In the genomic region with DNA sequence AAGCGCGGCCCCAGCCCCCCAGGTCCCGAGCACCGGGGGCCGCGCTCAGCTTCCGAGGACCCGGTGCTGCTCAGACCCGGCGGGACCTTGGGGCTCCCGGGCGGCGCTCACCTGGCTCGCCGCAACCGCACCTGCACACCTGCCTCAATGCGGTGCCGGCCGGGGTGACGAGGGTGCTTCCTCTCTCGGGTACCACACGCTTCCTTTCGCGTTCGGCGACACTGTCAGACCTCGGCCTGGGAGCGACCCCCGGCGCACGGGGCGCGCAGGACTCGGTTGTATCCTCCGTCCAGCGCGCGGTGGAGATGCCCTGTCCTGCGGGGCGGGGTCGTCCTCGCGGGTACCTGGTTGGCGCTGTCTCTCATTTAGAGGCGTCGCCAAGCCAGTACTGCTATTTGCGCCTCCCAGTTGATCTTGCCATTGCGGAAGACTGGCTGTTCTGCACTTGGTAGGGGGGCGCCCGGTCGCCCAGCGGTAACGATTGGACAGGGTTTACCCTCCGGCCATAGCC, we compare ENCODE assay signal across 8 cellular contexts. TPM values are rescaled to one million over a fixed set of nuclear protein-coding genes. Genes with fewer than 3 reads are reported as not detected.
A peak's percentile ranks its signal among the peaks of the same experiment; 100 is the strongest.
DNase-seq lines count a peak whose midpoint lies in the region; ATAC-seq and TF ChIP-seq lines count a peak whose summit lies in the region.

No MANE protein-coding gene starts in this region.

- peak overlapping the region; percentile 83 for H2AFZ ChIP-seq in mammary epithelial cell (ENCODE audit: low read depth, low read length)

- DNase-seq in HK-2 (ENCODE audit: unreplicated experiment) (peak; percentile 50), mammary epithelial cell (peak; percentile 52), kidney epithelial cell (ENCODE audit: low read depth) (no peak), Ammon's horn (ENCODE audit: low spot score) (no peak)
- DNase-seq in T-helper 2 cell treated with Interferon-gamma antibody and Interleukin-4, amounts not matched to agents 5 μg/mL and 100 μg/mL, for 36 hours (ENCODE audit: low spot score): peak; percentile 18
- DNase-seq in stimulated activated effector memory CD8-positive, alpha-beta T cell treated with anti-CD3 and anti-CD28 coated beads, Interleukin-12 subunit alpha, Interleukin-12 subunit beta, amount 100 ng/mL, for 72 hours (ENCODE audit: low spot score in 2 of 2): peak in 1 of 2 donors; percentile 70

- no peaks in the 10 kb centered on the region for H3K27me3 ChIP-seq in mammary epithelial cell (ENCODE audit: insufficient read depth, low read length)
- H3K27me3 ChIP-seq in kidney epithelial cell (ENCODE audit: control insufficient read depth, insufficient read depth, low read length): no peaks in the 10 kb centered on the region

- CTCF ChIA-PET in mammary epithelial cell (lab: Charles Lee; ENCODE audit: low non-redundant PET): no interaction called here

- peak overlapping the region; percentile 88 for H3K4me3 Mint-ChIP-seq in T-helper 2 cell treated with Interferon-gamma antibody and Interleukin-4, amounts not matched to agents 5 μg/mL and 100 μg/mL, for 36 hours
- H3K4me3 Mint-ChIP-seq in stimulated activated effector memory CD8-positive, alpha-beta T cell treated with anti-CD3 and anti-CD28 coated beads, Interleukin-12 subunit alpha, Interleukin-12 subunit beta, amount 100 ng/mL, for 72 hours: peak overlapping the region; percentile 76

- no TSS peak for BruUV-seq in mammary epithelial cell (replicated peaks; lab: Mats Ljungman, UMichigan)

- in situ Hi-C loops in mammary epithelial cell (cut with MboI; ENCODE audit: low sequenced_read_pairs in 2 of 2): no loop called here

- WGBS in mammary epithelial cell (ENCODE audit: low coverage, missing lambda C conversion rate): 0% methylated on average over 9 of the region's 54 CpGs

- peak overlapping the region; percentile 95 for H3K4me2 ChIP-seq in mammary epithelial cell (ENCODE audit: insufficient read depth, low read depth, low read length)

- peaks cover 23% of the 10 kb centered on the region for H3K4me1 ChIP-seq in mammary epithelial cell (ENCODE audit: insufficient read depth, low read length)

- H3K9ac ChIP-seq in mammary epithelial cell (ENCODE audit: insufficient read depth, low read length): no peak overlapping the region

- H3K9me3 ChIP-seq in mammary epithelial cell (replicated peaks; ENCODE audit: insufficient read depth, low read length): no peaks in the 10 kb centered on the region

- dilution Hi-C loops in mammary epithelial cell (cut with HindIII; ENCODE audit: low sequenced_read_pairs): no loop called here

- peaks cover 4% of the 10 kb centered on the region for H3K27me3 Mint-ChIP-seq in T-helper 2 cell treated with Interferon-gamma antibody and Interleukin-4, amounts not matched to agents 5 μg/mL and 100 μg/mL, for 36 hours (ENCODE audit: low read depth)

- H4K20me1 ChIP-seq in mammary epithelial cell (ENCODE audit: insufficient read depth, low read length): no peaks in the 10 kb centered on the region

- peak overlapping the region; percentile 68 for H3K27ac Mint-ChIP-seq in T-helper 2 cell treated with Interferon-gamma antibody and Interleukin-4, amounts not matched to agents 5 μg/mL and 100 μg/mL, for 36 hours
- H3K27ac Mint-ChIP-seq in stimulated activated effector memory CD8-positive, alpha-beta T cell treated with anti-CD3 and anti-CD28 coated beads, Interleukin-12 subunit alpha, Interleukin-12 subunit beta, amount 100 ng/mL, for 72 hours: peak overlapping the region; percentile 67

- H3K9me3 Mint-ChIP-seq in T-helper 2 cell treated with Interferon-gamma antibody and Interleukin-4, amounts not matched to agents 5 μg/mL and 100 μg/mL, for 36 hours: no peaks in the 10 kb centered on the region
- no peaks in the 10 kb centered on the region for H3K9me3 Mint-ChIP-seq in stimulated activated effector memory CD8-positive, alpha-beta T cell treated with anti-CD3 and anti-CD28 coated beads, Interleukin-12 subunit alpha, Interleukin-12 subunit beta, amount 100 ng/mL, for 72 hours

- H3K27ac ChIP-seq in 22Rv1 (peak overlapping the region; percentile 63), mammary epithelial cell (ENCODE audit: insufficient read depth, low read depth, low read length) (no peak overlapping the region)

- intact Hi-C loops in mammary epithelial cell (cut with micrococcal nuclease): no loop called here

- TF ChIP-seq CTCF in 22Rv1 (IDR thresholded peaks at IDR 0.05): no peak
- TF ChIP-seq CTCF in mammary epithelial cell (conservative IDR thresholded peaks at IDR 0.05 in 1 of 2, IDR thresholded peaks at IDR 0.05 in 1 of 2; ENCODE audit: extremely low read depth in 1 of 2, insufficient read depth in 1 of 2, low read depth in 1 of 2, low read length in 2 of 2): no peak
- TF ChIP-seq CTCF in kidney epithelial cell (IDR thresholded peaks at IDR 0.05; ENCODE audit: insufficient read depth, low read length, poor library complexity, severe bottlenecking): no peak

- H3K4me3 ChIP-seq in mammary epithelial cell (replicated peaks in 1 of 3; ENCODE audit: insufficient read depth in 1 of 3, low read depth in 2 of 3, low read length in 3 of 3): peak overlapping the region; percentile 86 to 96 (median 87)
- H3K4me3 ChIP-seq in kidney epithelial cell (ENCODE audit: low read depth, low read length): peak overlapping the region; percentile 66

- H3K36me3 ChIP-seq in mammary epithelial cell (ENCODE audit: insufficient read depth, low read length) (no peaks in the 10 kb centered on the region), kidney epithelial cell (ENCODE audit: control insufficient read depth, insufficient read depth, low read length) (no peaks in the 10 kb centered on the region)

- H3K79me2 ChIP-seq in mammary epithelial cell (ENCODE audit: insufficient read depth, low read length): peaks cover 44% of the 10 kb centered on the region

- peaks cover 13% of the 10 kb centered on the region for H3K4me1 Mint-ChIP-seq in T-helper 2 cell treated with Interferon-gamma antibody and Interleukin-4, amounts not matched to agents 5 μg/mL and 100 μg/mL, for 36 hours (ENCODE audit: low read depth)
- H3K4me1 Mint-ChIP-seq in stimulated activated effector memory CD8-positive, alpha-beta T cell treated with anti-CD3 and anti-CD28 coated beads, Interleukin-12 subunit alpha, Interleukin-12 subunit beta, amount 100 ng/mL, for 72 hours: peaks cover 25% of the 10 kb centered on the region

- ATAC-seq in GM19025 (IDR thresholded peaks at IDR 0.05; ENCODE audit: low read depth, unreplicated experiment): peak; percentile 7
- peak; percentile 2 for ATAC-seq in stimulated activated effector memory CD8-positive, alpha-beta T cell treated with anti-CD3 and anti-CD28 coated beads, Interleukin-12 subunit alpha, Interleukin-12 subunit beta, amount 100 ng/mL, for 72 hours

- H3K36me3 Mint-ChIP-seq in T-helper 2 cell treated with Interferon-gamma antibody and Interleukin-4, amounts not matched to agents 5 μg/mL and 100 μg/mL, for 36 hours (ENCODE audit: low read depth): peaks cover 2% of the 10 kb centered on the region
- peaks cover 7% of the 10 kb centered on the region for H3K36me3 Mint-ChIP-seq in stimulated activated effector memory CD8-positive, alpha-beta T cell treated with anti-CD3 and anti-CD28 coated beads, Interleukin-12 subunit alpha, Interleukin-12 subunit beta, amount 100 ng/mL, for 72 hours

RNA-seq across cellular contexts. Expression of a gene that starts 0.7 kb away (rescaled TPM):
- total RNA-seq in mammary epithelial cell (10 to 100 TPM; 42.7 to 55.3 TPM), kidney epithelial cell (105 and 114 TPM in 2 replicates)
- 28.5 TPM for polyA plus RNA-seq in mammary epithelial cell
- polyA minus RNA-seq in mammary epithelial cell: 27.9 TPM

RNA-seq across cellular contexts. Expression of a gene that starts 14.5 kb away (rescaled TPM):
- total RNA-seq in mammary epithelial cell (10 to 100 TPM; 31.4 to 37.0 TPM), kidney epithelial cell (33.2 and 48.4 TPM in 2 replicates)
- polyA plus RNA-seq in mammary epithelial cell: 11.3 TPM
- 13.2 TPM for polyA minus RNA-seq in mammary epithelial cell

Comparison
In these comparisons a context has a peak if more than half of its experiments do, and no peak if none do; other contexts are left out.
1. DNase-seq: peak in HK-2 (single experiment), T-helper 2 cell treated with Interferon-gamma antibody and Interleukin-4, amounts not matched to agents 5 μg/mL and 100 μg/mL, for 36 hours (single experiment) and mammary epithelial cell (single experiment); none in kidney epithelial cell (single experiment) and Ammon's horn (single experiment).